ENCODE assay signal across 20 cellular contexts in the genomic region with DNA sequence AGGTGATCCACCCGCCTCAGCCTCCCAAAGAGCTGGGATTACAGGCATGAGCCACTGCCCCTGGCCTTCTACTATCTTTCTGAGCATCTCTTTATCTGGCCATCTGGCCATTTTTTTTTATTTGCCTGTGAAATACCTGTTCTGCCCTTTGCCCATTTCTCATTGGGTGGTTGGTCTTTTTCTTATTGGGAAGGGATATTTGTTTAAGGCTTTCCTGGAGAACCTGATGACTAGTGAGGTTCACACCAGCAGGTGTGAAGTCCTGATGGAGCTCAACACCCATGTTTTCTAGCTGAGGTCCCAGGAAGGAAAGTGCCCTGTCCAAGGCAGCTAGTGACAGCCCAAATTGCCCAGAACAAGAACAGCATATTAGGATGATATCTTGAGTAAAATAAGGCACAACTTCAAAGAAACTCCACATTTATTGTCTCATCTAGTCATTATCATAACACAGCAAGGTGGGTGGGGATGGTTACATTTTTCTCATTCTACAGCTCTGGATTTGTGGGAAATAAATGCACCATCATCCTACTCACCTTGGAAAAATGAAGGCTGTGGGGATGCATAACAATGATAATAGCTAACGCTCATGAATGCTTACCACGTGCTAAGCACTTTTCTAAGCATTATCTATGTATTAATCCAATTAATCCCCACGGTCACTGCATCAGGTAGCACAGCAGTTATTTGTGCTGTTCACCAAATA. TPM values are rescaled to one million over a fixed set of nuclear protein-coding genes. Genes with fewer than 3 reads are reported as not detected.
"Had no signal": no experiment of that assay in that cellular context is flagged by ENCODE, and none has a peak within 500 bp of the region (broad histone marks: within the 10 kb centered on the region; RNA-seq: fewer than 3 reads in every experiment).

No MANE protein-coding gene starts in this region.

- H3K79me2 ChIP-seq: parathyroid adenoma had no signal

- H3K36me3 ChIP-seq: gastrocnemius medialis, lower lobe of right lung, neural progenitor cell, right lobe of liver, suprapubic skin, transverse colon had no signal

- H3K4me2 ChIP-seq: neural progenitor cell had no signal

- DNase-seq: dorsolateral prefrontal cortex; effector CD4-positive, alpha-beta T cell; gastrocnemius medialis; left ventricle myocardium superior; lower lobe of right lung; midbrain; naive thymus-derived CD4-positive, alpha-beta T cell; right lobe of liver; small intestine; stimulated activated CD4-positive, alpha-beta T cell treated with anti-CD3 and anti-CD28 coated beads, Interleukin-15, amount 100 ng/mL, for 24 hours; stimulated activated CD4-positive, alpha-beta T cell treated with anti-CD3 and anti-CD28 coated beads, Interleukin-2, amount 100 ng/mL, for 48 hours; stimulated activated naive CD4-positive, alpha-beta T cell; stimulated activated naive CD8-positive, alpha-beta T cell treated with anti-CD3 and anti-CD28 coated beads, Interleukin-15, amount 100 ng/mL, for 72 hours; transverse colon had no signal

- ATAC-seq: gastrocnemius medialis; left ventricle myocardium superior; lower lobe of right lung; naive thymus-derived CD4-positive, alpha-beta T cell; right lobe of liver; stimulated activated naive CD8-positive, alpha-beta T cell treated with anti-CD3 and anti-CD28 coated beads, Interleukin-15, amount 100 ng/mL, for 72 hours had no signal

- H3K9ac ChIP-seq: neural progenitor cell, parathyroid adenoma had no signal

- H3K4me1 ChIP-seq: gastrocnemius medialis, lower lobe of right lung, neural progenitor cell, parathyroid adenoma, right lobe of liver, suprapubic skin, transverse colon had no signal

- H3K4me3 ChIP-seq: dorsolateral prefrontal cortex, gastrocnemius medialis, lower lobe of right lung, neural progenitor cell, right lobe of liver, suprapubic skin, transverse colon had no signal

- H3K27ac ChIP-seq: dorsolateral prefrontal cortex, gastrocnemius medialis, lower lobe of right lung, neural progenitor cell, parathyroid adenoma, right lobe of liver, suprapubic skin, transverse colon had no signal

- H3K27me3 ChIP-seq: gastrocnemius medialis, neural progenitor cell, right lobe of liver, suprapubic skin, transverse colon had no signal

RNA-seq across cellular contexts. Expression of a gene that starts 20.3 kb away (rescaled TPM):
- polyA plus RNA-seq: esophagus; keratinocyte; naive thymus-derived CD4-positive, alpha-beta T cell; small intestine; urinary bladder had no signal
